ENCODE assay signal across 19 cellular contexts in genomic region chr5:60492958-60493357, GRCh38.
DNase-seq lines count a peak whose midpoint lies in the region; ATAC-seq and TF ChIP-seq lines count a peak whose summit lies in the region.
"Had no signal": no experiment of that assay in that cellular context is flagged by ENCODE, and none has a peak within 500 bp of the region (broad histone marks: within the 10 kb centered on the region; RNA-seq: fewer than 3 reads in every experiment).

No MANE protein-coding gene starts in this region.

- no peak for TF ChIP-seq CTCF in RWPE1 (conservative IDR thresholded peaks at IDR 0.05; ENCODE audit: low read depth)

- peaks cover 2% of the 10 kb centered on the region; the same call in 1 of the 2 replicates for H3K27me3 ChIP-seq in MG63
- H3K27me3 ChIP-seq: BLaER1, cardiac muscle cell had no signal

- H3K27ac ChIP-seq in RWPE1 = no peak overlapping the region
- H3K27ac ChIP-seq: BLaER1, cardiac muscle cell, HL-60, KMS-11 had no signal

- no peaks in the 10 kb centered on the region for H3K36me3 ChIP-seq in MG63
- H3K36me3 ChIP-seq: BLaER1, cardiac muscle cell had no signal

- POLR2A ChIA-PET in RWPE1 (lab: Yijun Ruan, JAX; ENCODE audit: low non-redundant PET) = no interaction called here

- peak; percentile 38 for DNase-seq in HPDE6-E6E7 (ENCODE audit: extremely low spot score)
- DNase-seq in RWPE1 (ENCODE audit: low spot score) = peak; percentile 62
- peak; percentile 33 for DNase-seq in fibroblast of peridontal ligament (ENCODE audit: extremely low read depth)
- DNase-seq in superior temporal gyrus (ENCODE audit: extremely low spot score) = peak; percentile 7
- no peak for DNase-seq in GM03348 (ENCODE audit: low spot score)
- DNase-seq in MG63 = no peak
- DNase-seq: activated CD4-positive, CD25-positive, alpha-beta regulatory T cell treated with anti-CD3 and anti-CD28 coated beads, Interleukin-2, amount 50 U/mL, for 72 hours; activated naive CD8-positive, alpha-beta T cell treated with anti-CD3 and anti-CD28 coated beads, Interleukin-2, amount 50 U/mL, for 24 hours; hypothalamus; NCI-H1105 treated with DMSO at 0.1 percent for 48 hours; NCI-H2107; NCI-H526 treated with DMSO at 0.1 percent for 48 hours had no signal

- H3K4me3 ChIP-seq in MG63 = no peak overlapping the region
- H3K4me3 ChIP-seq: BLaER1, cardiac muscle cell had no signal

- ATAC-seq in GM18502 (IDR thresholded peaks at IDR 0.05; ENCODE audit: poor library complexity, unreplicated experiment) (no peak), HG02981 (IDR thresholded peaks at IDR 0.05; ENCODE audit: unreplicated experiment) (no peak)
- ATAC-seq: activated naive CD8-positive, alpha-beta T cell treated with anti-CD3 and anti-CD28 coated beads, Interleukin-2, amount 50 U/mL, for 24 hours; stimulated activated effector memory CD8-positive, alpha-beta T cell treated with anti-CD3 and anti-CD28 coated beads, Interleukin-12 subunit alpha, Interleukin-12 subunit beta, amount 100 ng/mL, for 72 hours had no signal

- no peaks in the 10 kb centered on the region for H3K9me3 ChIP-seq in MG63

- CTCF ChIA-PET in RWPE1 (lab: Yijun Ruan, JAX) = no interaction called here

Comparison
In these comparisons a context has a peak if more than half of its experiments do, and no peak if none do; other contexts are left out.
1. DNase-seq: peak in HPDE6-E6E7 (single experiment), RWPE1 (single experiment), fibroblast of peridontal ligament (single experiment) and superior temporal gyrus (single experiment); none in GM03348 (single experiment) and MG63 (single experiment).